In the genomic region with DNA sequence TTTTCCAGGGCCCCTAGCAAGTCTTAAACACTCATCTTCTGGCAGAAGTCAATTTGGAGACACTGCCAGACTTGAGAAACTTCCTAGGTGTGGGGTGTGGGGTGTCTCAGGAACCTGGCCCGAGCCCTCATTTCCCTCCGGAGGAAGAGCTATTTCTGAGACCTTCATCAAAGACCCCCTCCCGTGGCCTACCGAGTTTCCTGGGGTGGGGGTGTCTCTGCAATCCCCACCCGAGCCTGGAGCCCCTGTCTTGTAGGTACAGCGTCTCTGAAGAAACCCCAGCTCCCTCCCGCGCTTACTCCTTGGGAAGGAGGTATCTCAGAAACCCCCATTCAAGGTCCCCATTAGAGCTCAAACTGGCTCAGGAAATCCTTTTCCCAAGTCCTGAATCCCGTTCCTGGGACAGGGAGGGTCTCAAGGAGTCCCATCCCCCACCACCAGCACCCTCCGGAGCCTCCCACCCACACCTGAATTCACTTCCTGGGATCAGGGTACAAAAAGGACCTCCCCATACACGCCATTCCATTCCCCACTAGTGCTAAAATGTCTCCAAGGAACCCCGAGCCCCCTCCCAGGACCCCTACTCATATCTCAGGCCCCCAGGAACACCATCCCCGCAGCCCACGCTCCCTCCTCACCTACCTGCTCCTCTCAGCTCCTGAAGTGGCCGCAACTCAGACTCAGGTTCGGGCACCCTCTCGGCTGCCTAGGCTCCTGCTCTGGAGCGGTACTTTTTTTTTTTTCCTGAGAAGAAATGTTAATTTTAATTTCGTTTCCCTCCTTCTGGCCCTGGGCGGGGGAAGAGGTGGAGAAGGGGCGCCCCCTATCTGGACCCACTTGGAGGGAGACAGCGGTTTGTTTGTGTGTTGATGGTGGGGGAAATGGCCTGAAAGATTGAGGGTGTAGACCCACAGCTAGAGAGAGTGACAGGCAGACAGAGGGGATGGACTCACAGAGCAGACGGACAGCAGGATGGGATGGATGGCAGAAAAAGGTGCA, we compare ENCODE assay signal across 8 cellular contexts.
A peak's percentile ranks its signal among the peaks of the same experiment; 100 is the strongest.
DNase-seq lines count a peak whose midpoint lies in the region; ATAC-seq lines count a peak whose summit lies in the region.

No MANE protein-coding gene starts in this region.

- peak; percentile 85 for DNase-seq in DMS 273 (lab: John Stamatoyannopoulos, UW; ENCODE audit: unreplicated experiment)
- peak; percentile 36 for DNase-seq in activated T-cell treated with anti-CD3 and anti-CD28 coated beads for 4 hours
- no peak for DNase-seq in iPS DF 6.9 (ENCODE audit: low read depth, low spot score)
- DNase-seq in stimulated activated CD8-positive, alpha-beta memory T cell treated with anti-CD3 and anti-CD28 coated beads, Interleukin-7, amount 100 ng/mL, for 24 hours (ENCODE audit: low read depth) = peak; percentile 18
- no peak for DNase-seq in NCI-H1048 (lab: John Stamatoyannopoulos, UW)
- no peak for DNase-seq in NCI-H1436 (lab: John Stamatoyannopoulos, UW)

- H3K4me1 ChIP-seq in HUES6 (ENCODE audit: control insufficient read depth, insufficient read depth, low read length) = peaks cover 34% of the 10 kb centered on the region
- peaks cover 2% of the 10 kb centered on the region; the same call in 1 of the 2 replicates for H3K4me1 ChIP-seq in iPS DF 6.9 (ENCODE audit: control insufficient read depth, insufficient read depth, low read length)

- no CpG with 5 or more reads among the region's 23 CpGs for WGBS in iPS DF 6.9 (ENCODE audit: insufficient coverage, insufficient read length)

- no peak overlapping the region for H3K27ac ChIP-seq in HUES6 (ENCODE audit: low read depth, low read length)
- no peak overlapping the region for H3K27ac ChIP-seq in iPS DF 6.9 (ENCODE audit: low read length)

- H3K36me3 ChIP-seq in HUES6 (ENCODE audit: control insufficient read depth, insufficient read depth, low read length) (peaks cover 6% of the 10 kb centered on the region; the same call in 1 of the 2 replicates), iPS DF 6.9 (ENCODE audit: control insufficient read depth, insufficient read depth, low read length) (0 out of 2 replicates have a peak, but pooled peaks cover 4% of the 10 kb centered on the region)

- peak overlapping the region; percentile 69 for H3K4me3 ChIP-seq in HUES6 (ENCODE audit: low read depth, low read length)
- peak overlapping the region; percentile 45 for H3K4me3 ChIP-seq in iPS DF 6.9 (ENCODE audit: low read length)

- H3K9me3 ChIP-seq in HUES6 (ENCODE audit: control insufficient read depth, insufficient read depth, low read depth, low read length) (peaks cover 21% of the 10 kb centered on the region; the same call in 1 of the 2 replicates), iPS DF 6.9 (ENCODE audit: control insufficient read depth, insufficient read depth, low read length) (no peaks in the 10 kb centered on the region)

- ATAC-seq in HG03354 (IDR thresholded peaks at IDR 0.05; ENCODE audit: poor library complexity, severe bottlenecking, unreplicated experiment) = no peak

- H3K27me3 ChIP-seq in HUES6 (ENCODE audit: control insufficient read depth, insufficient read depth, low read length) (no peaks in the 10 kb centered on the region; the same call in 1 of the 2 replicates), iPS DF 6.9 (ENCODE audit: control insufficient read depth, insufficient read depth, low read length) (no peaks in the 10 kb centered on the region)

- peak overlapping the region; percentile 15 for H3K9ac ChIP-seq in HUES6 (ENCODE audit: low read length)

Comparison
In these comparisons a context has a peak if more than half of its experiments do, and no peak if none do; other contexts are left out.
1. DNase-seq: peak in DMS 273 (single experiment), activated T-cell treated with anti-CD3 and anti-CD28 coated beads for 4 hours (single experiment) and stimulated activated CD8-positive, alpha-beta memory T cell treated with anti-CD3 and anti-CD28 coated beads, Interleukin-7, amount 100 ng/mL, for 24 hours (single experiment); none in iPS DF 6.9 (single experiment), NCI-H1048 (single experiment) and NCI-H1436 (single experiment).